11 cellular contexts compared by ENCODE assay signal in genomic region chr5:448766-449090, GRCh38.
"Had no signal": no experiment of that assay in that cellular context is flagged by ENCODE, and none has a peak within 500 bp of the region (broad histone marks: within the 10 kb centered on the region; RNA-seq: fewer than 3 reads in every experiment).

No MANE protein-coding gene starts in this region.

- H3K27me3 ChIP-seq: ascending aorta, gastrocnemius medialis had no signal

- DNase-seq: activated gamma-delta T cell; effector CD8-positive, alpha-beta T cell; stimulated activated CD4-positive, alpha-beta T cell treated with anti-CD3 and anti-CD28 coated beads, Interleukin-4, amount 100 ng/mL, for 1 hour; stimulated activated CD8-positive, alpha-beta memory T cell treated with anti-CD3 and anti-CD28 coated beads, Interleukin-4, amount 100 ng/mL, for 48 hours; stimulated activated naive CD8-positive, alpha-beta T cell treated with anti-CD3 and anti-CD28 coated beads, Interleukin-15, amount 100 ng/mL, for 72 hours had no signal

- H3K4me3 ChIP-seq: ascending aorta, gastrocnemius medialis, thoracic aorta had no signal

- ATAC-seq: gastrocnemius medialis; stimulated activated naive CD8-positive, alpha-beta T cell treated with anti-CD3 and anti-CD28 coated beads, Interleukin-15, amount 100 ng/mL, for 72 hours had no signal

- H3K27ac Mint-ChIP-seq: stimulated activated naive CD8-positive, alpha-beta T cell treated with anti-CD3 and anti-CD28 coated beads, Interleukin-15, amount 100 ng/mL, for 72 hours had no signal

- H3K27ac ChIP-seq: ascending aorta, epithelial cell of prostate, gastrocnemius medialis, thoracic aorta had no signal

- H3K4me3 Mint-ChIP-seq: activated naive CD8-positive, alpha-beta T cell treated with anti-CD3 and anti-CD28 coated beads, Interleukin-2, amount 10 ng/mL, durations not matched to agents 7 days and 5 days; natural killer cell; stimulated activated naive CD8-positive, alpha-beta T cell treated with anti-CD3 and anti-CD28 coated beads, Interleukin-15, amount 100 ng/mL, for 72 hours had no signal
